ENCODE assay signal across 19 cellular contexts in the genomic region with DNA sequence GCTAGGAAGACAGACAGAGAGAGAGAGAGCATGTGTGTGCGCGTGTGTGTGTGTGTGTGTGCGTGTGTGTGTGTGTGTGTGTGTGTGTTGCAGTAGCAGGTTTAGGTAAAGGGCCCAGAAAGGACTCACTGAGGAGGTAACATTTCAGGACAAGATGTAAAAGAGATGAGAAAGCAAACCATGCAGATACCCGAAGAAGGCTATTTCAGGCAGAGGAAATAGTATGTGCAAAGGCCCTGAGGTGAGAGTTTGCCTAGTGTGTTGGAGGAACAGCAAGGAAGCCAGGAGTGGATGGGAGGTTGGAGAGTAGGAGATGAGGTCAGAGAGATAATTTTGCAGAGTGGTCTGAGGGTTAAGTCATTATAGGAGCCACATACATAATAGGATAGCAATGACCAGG.
A peak's percentile ranks its signal among the peaks of the same experiment; 100 is the strongest.
DNase-seq lines count a peak whose midpoint lies in the region; ATAC-seq, FAIRE-seq and TF ChIP-seq lines count a peak whose summit lies in the region.
"Had no signal": no experiment of that assay in that cellular context is flagged by ENCODE, and none has a peak within 500 bp of the region (broad histone marks: within the 10 kb centered on the region; RNA-seq: fewer than 3 reads in every experiment).

No MANE protein-coding gene starts in this region.

- CTCF ChIA-PET in H1 (lab: Charles Lee; ENCODE audit: partially characterized antibody) = interaction anchor here (1.8 kb wide), 1 partner anchor 19 kb away, joined by 4 read pairs; no protein-coding TSS in a partner anchor

- TF ChIP-seq CTCF in heart left ventricle (IDR thresholded peaks at IDR 0.05) (no peak), GM12865 (IDR thresholded peaks at IDR 0.05; ENCODE audit: insufficient read depth, low read depth, low read length, missing control alignments) (no peak), H1 (IDR thresholded peaks at IDR 0.05; ENCODE audit: control extremely low read depth in 1 of 3, insufficient read depth in 1 of 3, low read depth in 1 of 3, low read length in 3 of 3) (no peak)

- intact Hi-C loops in heart left ventricle (cut with DNase I) (loop anchor here in 4 of 10 donors (5.0 kb wide), 4 partner anchors 64 to 756 kb away; partner anchors contain the start of gene TBX3 (in 2 of the 4)), left cardiac atrium (cut with DNase I) (no loop called here)

- no peak overlapping the region for H2BK5ac ChIP-seq in H1 (ENCODE audit: low read depth, low read length)

- FAIRE-seq in H1 (lab: Jason Lieb, UNC) = no peak
- FAIRE-seq: A204.1, G401.6, GM12878, H54 had no signal

- H3K9ac ChIP-seq in H1 (replicated peaks in 1 of 4; ENCODE audit: extremely low read depth in 1 of 4, low read depth in 3 of 4, low read length in 3 of 4) = no peak overlapping the region
- H3K9ac ChIP-seq: BLaER1 had no signal

- no peak overlapping the region for H3K4me2 ChIP-seq in H1 (ENCODE audit: insufficient read depth in 1 of 2, low read depth in 2 of 2, low read length in 2 of 2)
- H3K4me2 ChIP-seq: BLaER1, GM23338 had no signal

- H3K4ac ChIP-seq in H1 (replicated peaks; ENCODE audit: insufficient read length, low read depth, low read length) = no peak overlapping the region

- H3K9me3 ChIP-seq in heart left ventricle = no peaks in the 10 kb centered on the region
- H3K9me3 ChIP-seq in H1 (ENCODE audit: insufficient read depth in 2 of 2, low read depth in 1 of 2, low read length in 1 of 2) = no peaks in the 10 kb centered on the region
- H3K9me3 ChIP-seq: BLaER1, Caco-2, HAP-1 had no signal

- 41 to 79% (median 70%) methylated on average over 4 of the region's 4 CpGs for WGBS in heart left ventricle, 4 donors
- 92% methylated on average over 4 of the region's 4 CpGs; no CpG with 5 or more reads in 1 of the 2 experiments for WGBS in H1 (ENCODE audit: extremely low coverage in 1 of 2, insufficient coverage in 1 of 2, insufficient read length in 1 of 2, insufficient replicate concordance in 2 of 2, low coverage in 1 of 2, low lambda C conversion rate in 2 of 2, missing lambda C conversion rate in 1 of 2), 2 experiments

- H2BK12ac ChIP-seq in H1 (ENCODE audit: low read depth, low read length) = no peak overlapping the region

- H2BK120ac ChIP-seq in H1 (replicated peaks; ENCODE audit: low read depth, low read length) = no peak overlapping the region

- no peak for DNase-seq in heart left ventricle
- no peak for DNase-seq in left cardiac atrium
- peak; percentile 18 for DNase-seq in GM12865 (ENCODE audit: low read depth)
- no peak for DNase-seq in H1 (ENCODE audit: low read depth in 1 of 2, low spot score in 2 of 2)
- DNase-seq in germinal center (ENCODE audit: low spot score) = no peak
- DNase-seq: Caco-2; CD4-positive, CD25-positive, alpha-beta regulatory T cell; CD8-positive, alpha-beta T cell; DMS153; DND-41 had no signal

- ATAC-seq in heart left ventricle (no peak), left cardiac atrium (no peak), GM18519 (IDR thresholded peaks at IDR 0.05; ENCODE audit: low FRiP score, unreplicated experiment) (no peak)
- ATAC-seq: CD8-positive, alpha-beta T cell; GM12878; GM23338 had no signal

- H3K36me3 ChIP-seq in heart left ventricle (no peaks in the 10 kb centered on the region), H1 (ENCODE audit: control insufficient read depth in 2 of 4, insufficient read depth in 4 of 4, low read length in 3 of 4) (no peaks in the 10 kb centered on the region)
- H3K36me3 ChIP-seq: BLaER1, HAP-1 had no signal

- peak overlapping the region; percentile 70 for H3K56ac ChIP-seq in H1 (replicated peaks; ENCODE audit: insufficient read length, low read depth, low read length)

- H3K27me3 ChIP-seq in heart left ventricle (no peaks in the 10 kb centered on the region), H1 (replicated peaks in 1 of 4; ENCODE audit: control insufficient read depth in 3 of 4, extremely low read depth in 1 of 4, insufficient read depth in 3 of 4, low read length in 3 of 4) (no peaks in the 10 kb centered on the region)
- H3K27me3 ChIP-seq: BLaER1 had no signal

- H2AK5ac ChIP-seq in H1 (ENCODE audit: low read depth, low read length) = no peak overlapping the region

- no peaks in the 10 kb centered on the region for H4K20me1 ChIP-seq in H1 (replicated peaks in 1 of 2; ENCODE audit: control insufficient read depth in 1 of 2, insufficient read depth in 2 of 2, low read length in 2 of 2)
- H4K20me1 ChIP-seq: BLaER1 had no signal

- TF ChIP-seq POLR2A in heart left ventricle (IDR thresholded peaks at IDR 0.05) (no peak), H1 (IDR thresholded peaks at IDR 0.05; ENCODE audit: control extremely low read depth in 1 of 2, low read depth in 2 of 2, low read length in 2 of 2) (no peak)

- TF ChIP-seq RAD21 in H1 (IDR thresholded peaks at IDR 0.05 in 1 of 2, conservative IDR thresholded peaks at IDR 0.05 in 1 of 2; ENCODE audit: low read depth in 2 of 2, low read length in 2 of 2) = no peak

- H4K91ac ChIP-seq in H1 (replicated peaks; ENCODE audit: insufficient read length, low read length) = no peak overlapping the region

- H2BK15ac ChIP-seq in H1 (ENCODE audit: low read length) = no peak overlapping the region

- no peak overlapping the region for H2BK20ac ChIP-seq in H1 (ENCODE audit: low read length)

- no peak overlapping the region for H4K5ac ChIP-seq in H1 (ENCODE audit: insufficient read length, low read depth, low read length)

- H3K4me3 ChIP-seq in heart left ventricle (no peak overlapping the region), GM12865 (ENCODE audit: low read depth, low read length) (no peak overlapping the region), H1 (ENCODE audit: extremely low read depth in 1 of 4, insufficient read depth in 2 of 4, low read depth in 3 of 4, low read length in 4 of 4) (no peak overlapping the region)
- H3K4me3 ChIP-seq: BLaER1, GM12878, GM23338, HAP-1 had no signal

- H3K27ac ChIP-seq in heart left ventricle (peak overlapping the region in 8 of 12 donors; percentile 18 to 74 (median 48)), H1 (ENCODE audit: low read depth, low read length) (no peak overlapping the region)
- H3K27ac ChIP-seq: BLaER1, C4-2B had no signal

- no peaks in the 10 kb centered on the region for H3K79me2 ChIP-seq in H1 (ENCODE audit: control insufficient read depth in 1 of 2, insufficient read depth in 2 of 2, low read length in 2 of 2)

- no peak overlapping the region for H3K18ac ChIP-seq in H1 (ENCODE audit: extremely low read depth, low read length)

- H3K23ac ChIP-seq in H1 (ENCODE audit: insufficient read length) = no peak overlapping the region

- no peak overlapping the region for H2AFZ ChIP-seq in H1 (ENCODE audit: low read length)
- H2AFZ ChIP-seq: GM23338 had no signal

- TF ChIP-seq EP300 in H1 (IDR thresholded peaks at IDR 0.05; ENCODE audit: borderline replicate concordance in 1 of 2, low read depth in 2 of 2, low read length in 2 of 2) = no peak

- no peak overlapping the region for H4K8ac ChIP-seq in H1 (ENCODE audit: extremely low read depth, insufficient read depth, low read length)

- H3K4me1 ChIP-seq in heart left ventricle (peaks cover 0 to 31% (median 10%) of the 10 kb centered on the region in 12 donors), H1 (replicated peaks in 1 of 4; ENCODE audit: control insufficient read depth in 3 of 4, insufficient read depth in 4 of 4, low read length in 3 of 4) (peaks cover 0 to 8% (median 5%) of the 10 kb centered on the region in 4 experiments; a peak in 4 of 7 replicates)
- H3K4me1 ChIP-seq: BLaER1, Caco-2 had no signal

- H3K23me2 ChIP-seq in H1 (ENCODE audit: low read depth, low read length) = peaks cover 2% of the 10 kb centered on the region; the same call in 1 of the 2 replicates

- no peaks in the 10 kb centered on the region for H3K79me1 ChIP-seq in H1 (ENCODE audit: low read depth, low read length)

- H3K14ac ChIP-seq in H1 (ENCODE audit: insufficient read length) = no peak overlapping the region

- POLR2A ChIA-PET in H1 (lab: Charles Lee; ENCODE audit: partially characterized antibody) = no interaction called here

TF ChIP-seq in H1, 55 proteins besides CTCF, POLR2A, EP300 and RAD21:
- TF ChIP-seq TAF1 (IDR thresholded peaks at IDR 0.05; ENCODE audit: low read depth, low read length) (no peak), TAF7 (optimal IDR thresholded peaks at IDR 0.05; ENCODE audit: borderline replicate concordance, low read depth, low read length) (no peak), PHF8 (conservative IDR thresholded peaks at IDR 0.05; ENCODE audit: low read depth, low read length) (no peak), EZH2 (IDR thresholded peaks at IDR 0.05; ENCODE audit: low read depth, low read length, severe bottlenecking) (no peak), BCL11A (IDR thresholded peaks at IDR 0.05; ENCODE audit: low read depth in 2 of 2, low read length in 2 of 2) (no peak), CREB1 (IDR thresholded peaks at IDR 0.05) (no peak), EGR1 (IDR thresholded peaks at IDR 0.05; ENCODE audit: borderline replicate concordance, low read depth, low read length) (no peak), ATF3 (IDR thresholded peaks at IDR 0.05; ENCODE audit: insufficient read depth, low read depth, low read length) (no peak), GTF2F1 (IDR thresholded peaks at IDR 0.05; ENCODE audit: borderline replicate concordance, low read depth, low read length) (no peak), ZNF274 (IDR thresholded peaks at IDR 0.05; ENCODE audit: borderline replicate concordance, extremely low read depth, low read length) (no peak), POLR2AphosphoS5 (IDR thresholded peaks at IDR 0.05; ENCODE audit: low read depth, low read length) (no peak), ASH2L (IDR thresholded peaks at IDR 0.05; ENCODE audit: low read length) (no peak), BRCA1 (IDR thresholded peaks at IDR 0.05; ENCODE audit: low read depth, low read length) (no peak), SUZ12 (IDR thresholded peaks at IDR 0.05; ENCODE audit: low read length) (no peak), POU5F1 (IDR thresholded peaks at IDR 0.05; ENCODE audit: low read depth, low read length) (no peak), SIN3A (conservative IDR thresholded peaks at IDR 0.05 in 1 of 2, IDR thresholded peaks at IDR 0.05 in 1 of 2; ENCODE audit: low read depth in 1 of 2, low read length in 2 of 2) (no peak)
- TF ChIP-seq, protein P1, sequence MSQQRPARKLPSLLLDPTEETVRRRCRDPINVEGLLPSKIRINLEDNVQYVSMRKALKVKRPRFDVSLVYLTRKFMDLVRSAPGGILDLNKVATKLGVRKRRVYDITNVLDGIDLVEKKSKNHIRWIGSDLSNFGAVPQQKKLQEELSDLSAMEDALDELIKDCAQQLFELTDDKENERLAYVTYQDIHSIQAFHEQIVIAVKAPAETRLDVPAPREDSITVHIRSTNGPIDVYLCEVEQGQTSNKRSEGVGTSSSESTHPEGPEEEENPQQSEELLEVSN (IDR thresholded peaks at IDR 0.05) = no peak
